Comparison of ENCODE assay signal across 9 cellular contexts in genomic region chr10:30751678-30752331, GRCh38.
DNase-seq lines count a peak whose midpoint lies in the region; ATAC-seq and TF ChIP-seq lines count a peak whose summit lies in the region.
"Had no signal": no experiment of that assay in that cellular context is flagged by ENCODE, and none has a peak within 500 bp of the region (broad histone marks: within the 10 kb centered on the region; RNA-seq: fewer than 3 reads in every experiment).

No MANE protein-coding gene starts in this region.

- H3K9me3 ChIP-seq in esophagus squamous epithelium = no peaks in the 10 kb centered on the region

- H3K9me3 Mint-ChIP-seq in naive B cell = peaks cover 0 to 4% (median 0%) of the 10 kb centered on the region in 7 donors

- DNase-seq in AG09309 (ENCODE audit: low read depth) (no peak), NB4 (ENCODE audit: low read depth) (peak; percentile 79), esophagus squamous epithelium (lab: John Stamatoyannopoulos, UW) (no peak), naive B cell (peak; percentile 52), substantia nigra (lab: John Stamatoyannopoulos, UW) (peak in 48 of 49 donors; percentile 12 to 87 (median 70)), H4 (ENCODE audit: low spot score) (no peak)
- peak; percentile 50 to 61 for DNase-seq in activated CD4-positive, alpha-beta T cell treated with anti-CD3 and anti-CD28 coated beads, Interleukin-2, amount 50 U/mL, for 24 hours (ENCODE audit: low read depth in 1 of 2, low spot score in 1 of 2)

- H3K4me3 Mint-ChIP-seq in naive B cell = peak overlapping the region in 1 of 8 donors; percentile 51

- 29 to 73% methylated on average over 14 of the region's 14 CpGs for WGBS in esophagus squamous epithelium, 2 donors

- peak; percentile 46 for ATAC-seq in GM18861 (IDR thresholded peaks at IDR 0.05; ENCODE audit: unreplicated experiment)
- ATAC-seq in naive B cell (ENCODE audit: low read depth in 2 of 2) = peak in 1 of 2 donors; percentile 93

- peak; percentile 72 for TF ChIP-seq CTCF in AG09309 (IDR thresholded peaks at IDR 0.05; ENCODE audit: control insufficient read depth, insufficient read depth, low read depth, low read length, missing control alignments)
- TF ChIP-seq CTCF in NB4 (IDR thresholded peaks at IDR 0.05; ENCODE audit: low read depth, low read length) = peak; percentile 72
- peak in 4 of 6 experiments; percentile 9 to 95 (median 24) for TF ChIP-seq CTCF in esophagus squamous epithelium (IDR thresholded peaks at IDR 0.05)

- H3K4me1 Mint-ChIP-seq in naive B cell = peaks cover 0 to 6% (median 4%) of the 10 kb centered on the region in 3 donors

- peaks cover 4 to 23% (median 17%) of the 10 kb centered on the region in 3 donors for H3K27me3 Mint-ChIP-seq in naive B cell

- H3K36me3 Mint-ChIP-seq in naive B cell = no peaks in the 10 kb centered on the region

- peak overlapping the region in 2 of 4 donors; percentile 63 to 65 for H3K27ac ChIP-seq in esophagus squamous epithelium
- peak overlapping the region; percentile 91 for H3K27ac ChIP-seq in substantia nigra (ENCODE audit: low read depth, low read length, poor library complexity, severe bottlenecking)
- H3K27ac ChIP-seq: parathyroid adenoma had no signal

- no peaks in the 10 kb centered on the region for H3K36me3 ChIP-seq in esophagus squamous epithelium

- intact Hi-C loops in esophagus squamous epithelium (cut with DNase I) = no loop called here

- no peaks in the 10 kb centered on the region for H3K4me1 ChIP-seq in esophagus squamous epithelium
- H3K4me1 ChIP-seq: parathyroid adenoma had no signal

- H3K27ac Mint-ChIP-seq in naive B cell = peak overlapping the region in 1 of 6 donors; percentile 36

- H3K27me3 ChIP-seq in esophagus squamous epithelium = no peaks in the 10 kb centered on the region

- TF ChIP-seq POLR2A in NB4 (IDR thresholded peaks at IDR 0.05; ENCODE audit: extremely low read depth, insufficient read length) = no peak
- no peak for TF ChIP-seq POLR2A in esophagus squamous epithelium (IDR thresholded peaks at IDR 0.05)

- H3K4me3 ChIP-seq in AG09309 (ENCODE audit: control insufficient read depth, low read depth, low read length) (no peak overlapping the region), NB4 (ENCODE audit: low read depth, low read length) (no peak overlapping the region), esophagus squamous epithelium (no peak overlapping the region)

Comparison
In these comparisons a context has a peak if more than half of its experiments do, and no peak if none do; other contexts are left out.
1. DNase-seq: peak in NB4 (single experiment), activated CD4-positive, alpha-beta T cell treated with anti-CD3 and anti-CD28 coated beads, Interleukin-2, amount 50 U/mL, for 24 hours (2 of 2), naive B cell (single experiment) and substantia nigra (48 of 49); none in AG09309 (single experiment), esophagus squamous epithelium (single experiment) and H4 (single experiment).
2. Peak in every context shown above with its lines, with median percentiles within 50 percentile points of each other: CTCF ChIP-seq.